ENCODE assay signal across 26 cellular contexts in genomic region chr2:106337963-106338515, GRCh38.
DNase-seq lines count a peak whose midpoint lies in the region; ATAC-seq, FAIRE-seq and TF ChIP-seq lines count a peak whose summit lies in the region.
"Had no signal": no experiment of that assay in that cellular context is flagged by ENCODE, and none has a peak within 500 bp of the region (broad histone marks: within the 10 kb centered on the region; RNA-seq: fewer than 3 reads in every experiment).

No MANE protein-coding gene starts in this region.

- H3K9me3 Mint-ChIP-seq in nephron progenitor cell: peaks cover 3% of the 10 kb centered on the region
- H3K9me3 Mint-ChIP-seq: CD4-positive, alpha-beta T cell had no signal

- FAIRE-seq in HepG2 (lab: Jason Lieb, UNC): no peak
- FAIRE-seq: A204.1, G401.6 had no signal

- ATAC-seq in HepG2 (peak; percentile 63), right lobe of liver (no peak), GM19351 (IDR thresholded peaks at IDR 0.05; ENCODE audit: unreplicated experiment) (no peak)
- ATAC-seq: Right ventricle myocardium inferior, SK-N-SH treated with all-trans-retinoic acid at 6 μM for 48 hours, T-cell had no signal

- H3K4me1 Mint-ChIP-seq in nephron progenitor cell: peaks cover 33% of the 10 kb centered on the region

- no TSS peak for BruUV-seq in HepG2 (replicated peaks; lab: Mats Ljungman, UMichigan)

- TF ChIP-seq POLR2A in HepG2 (IDR thresholded peaks at IDR 0.05; ENCODE audit: insufficient read depth in 1 of 2, low read depth in 2 of 2, low read length in 2 of 2) (no peak), right lobe of liver (IDR thresholded peaks at IDR 0.05) (no peak), testis (IDR thresholded peaks at IDR 0.05) (no peak)

- H3K4me3 ChIP-seq in HepG2 (replicated peaks in 1 of 3; ENCODE audit: insufficient read depth in 1 of 3, low read depth in 2 of 3, low read length in 3 of 3): no peak overlapping the region
- no peak overlapping the region for H3K4me3 ChIP-seq in right lobe of liver
- H3K4me3 ChIP-seq in WERI-Rb-1 (ENCODE audit: low read depth, low read length): no peak overlapping the region
- H3K4me3 ChIP-seq in testis: no peak overlapping the region
- H3K4me3 ChIP-seq: BLaER1 treated with 17β-estradiol and CSF1 and Interleukin-3, amounts not matched to agents 10 nM and 100 nM; GM23248; MG63; PC-9; SJCRH30 had no signal

- H4K20me1 ChIP-seq in HepG2 (ENCODE audit: insufficient read depth, low read length): no peaks in the 10 kb centered on the region
- H4K20me1 ChIP-seq: BLaER1 treated with 17β-estradiol and CSF1 and Interleukin-3, amounts not matched to agents 10 nM and 100 nM had no signal

- POLR2A ChIA-PET in HepG2 (lab: Yijun Ruan, JAX): no interaction called here

- TF ChIP-seq EP300 in HepG2 (IDR thresholded peaks at IDR 0.05; ENCODE audit: low read depth in 2 of 2, low read length in 2 of 2) (no peak), HepG2 (CRISPR knock-in tag; IDR thresholded peaks at IDR 0.05; ENCODE audit: borderline replicate concordance) (no peak)

- no peak overlapping the region for H3K4me3 Mint-ChIP-seq in nephron progenitor cell
- H3K4me3 Mint-ChIP-seq: CD4-positive, alpha-beta T cell; T-cell had no signal

- H3K9me3 ChIP-seq in HepG2 (ENCODE audit: low read length) (no peaks in the 10 kb centered on the region), right lobe of liver (no peaks in the 10 kb centered on the region), WERI-Rb-1 (ENCODE audit: severe bottlenecking) (peaks cover 6% of the 10 kb centered on the region), testis (no peaks in the 10 kb centered on the region)
- H3K9me3 ChIP-seq: MG63, SJCRH30 had no signal

- H3K27ac ChIP-seq in HepG2 (ENCODE audit: extremely low read length, insufficient read depth, low read length) (no peak overlapping the region), right lobe of liver (no peak overlapping the region), WERI-Rb-1 (peak overlapping the region; percentile 74), testis (peak overlapping the region; percentile 37 to 56)
- H3K27ac ChIP-seq: BLaER1 treated with 17β-estradiol and CSF1 and Interleukin-3, amounts not matched to agents 10 nM and 100 nM; GM23248; PC-9; SJCRH30 had no signal

- WGBS in HepG2 (ENCODE audit: low lambda C conversion rate): 19% methylated on average over 7 of the region's 7 CpGs
- 79% methylated on average over 5 of the region's 7 CpGs for WGBS in right lobe of liver (ENCODE audit: insufficient coverage, low coverage, low lambda C conversion rate, missing lambda C conversion rate)
- 80% methylated on average over 7 of the region's 7 CpGs for WGBS in testis, 2 donors

- H3K27me3 ChIP-seq in HepG2 (ENCODE audit: control insufficient read depth in 1 of 2, insufficient read depth in 2 of 2, low read length in 2 of 2): peaks cover 0 to 46% of the 10 kb centered on the region in 2 experiments; a peak in 3 of 5 replicates
- H3K27me3 ChIP-seq in right lobe of liver: no peaks in the 10 kb centered on the region
- H3K27me3 ChIP-seq in WERI-Rb-1 (ENCODE audit: insufficient read depth, low read depth, severe bottlenecking): no peaks in the 10 kb centered on the region
- H3K27me3 ChIP-seq in testis: no peaks in the 10 kb centered on the region
- H3K27me3 ChIP-seq: BLaER1 treated with 17β-estradiol and CSF1 and Interleukin-3, amounts not matched to agents 10 nM and 100 nM; MG63; SJCRH30 had no signal

- DNase-seq in HepG2 (ENCODE audit: low spot score) (no peak), right lobe of liver (no peak), WERI-Rb-1 (peak; percentile 45), nephron progenitor cell (no peak), testis (no peak), T-helper 2 cell (no peak), SKM-1 (lab: John Stamatoyannopoulos, UW; ENCODE audit: unreplicated experiment) (no peak)
- DNase-seq: CD4-positive, alpha-beta T cell; COR-L47; DMS53; GM23248; H7; IMR-90; KG1; MG63; NCI-H2107; NCI-H748 treated with DMSO at 0.1 percent for 48 hours; PC-9; SJCRH30; T-cell had no signal

- in situ Hi-C loops in HepG2 (cut with HindIII; ENCODE audit: extremely low pct_ligation_motif_present, low pct_unique_long_range_greater_than_20kb): no loop called here

- H3K4me1 ChIP-seq in HepG2 (ENCODE audit: insufficient read depth, low read length): peaks cover 28% of the 10 kb centered on the region
- H3K4me1 ChIP-seq in right lobe of liver: no peaks in the 10 kb centered on the region
- H3K4me1 ChIP-seq in testis: peaks cover 6% of the 10 kb centered on the region
- H3K4me1 ChIP-seq: BLaER1 treated with 17β-estradiol and CSF1 and Interleukin-3, amounts not matched to agents 10 nM and 100 nM; SJCRH30 had no signal

- no peak overlapping the region for H2AFZ ChIP-seq in HepG2 (ENCODE audit: low read length)
- H2AFZ ChIP-seq: GM23248, PC-9 had no signal

- H3K36me3 Mint-ChIP-seq in nephron progenitor cell (ENCODE audit: low read depth): no peaks in the 10 kb centered on the region
- H3K36me3 Mint-ChIP-seq: T-cell had no signal

- no peaks in the 10 kb centered on the region for H3K27me3 Mint-ChIP-seq in nephron progenitor cell (ENCODE audit: low read depth, poor library complexity)
- H3K27me3 Mint-ChIP-seq: CD4-positive, alpha-beta T cell; T-cell had no signal

- H3K9ac ChIP-seq in HepG2 (ENCODE audit: insufficient read depth, low read depth, low read length): no peak overlapping the region
- H3K9ac ChIP-seq: BLaER1 treated with 17β-estradiol and CSF1 and Interleukin-3, amounts not matched to agents 10 nM and 100 nM; GM23248 had no signal

- no peak for TF ChIP-seq CTCF in HepG2 (CRISPR knock-in tag; IDR thresholded peaks at IDR 0.05)
- no peak for TF ChIP-seq CTCF in right lobe of liver (IDR thresholded peaks at IDR 0.05)
- TF ChIP-seq CTCF in WERI-Rb-1 (IDR thresholded peaks at IDR 0.05; ENCODE audit: low read depth, low read length): no peak
- no peak for TF ChIP-seq CTCF in nephron progenitor cell (IDR thresholded peaks at IDR 0.05)
- no peak for TF ChIP-seq CTCF in testis (IDR thresholded peaks at IDR 0.05)

- TF ChIP-seq RAD21 in HepG2 (CRISPR knock-in tag; IDR thresholded peaks at IDR 0.05): no peak

- CTCF ChIA-PET in HepG2 (lab: Yijun Ruan, JAX; ENCODE audit: low intra/inter-chr PET ratio, low total read pairs): no interaction called here

- no peaks in the 10 kb centered on the region for H3K79me2 ChIP-seq in HepG2 (ENCODE audit: insufficient read depth, low read length)

- H3K27ac Mint-ChIP-seq in nephron progenitor cell: peak overlapping the region; percentile 5
- H3K27ac Mint-ChIP-seq: CD4-positive, alpha-beta T cell; T-cell had no signal

- intact Hi-C loops in HepG2 (cut with micrococcal nuclease; ENCODE audit: unreplicated experiment) (no loop called here), right lobe of liver (cut with DNase I) (no loop called here), testis (cut with DNase I; ENCODE audit: low total_unique reads) (no loop called here)

- peak overlapping the region; percentile 21; the same call in 1 of the 2 replicates for H3K4me2 ChIP-seq in HepG2 (ENCODE audit: low read depth, low read length)
- H3K4me2 ChIP-seq: BLaER1 treated with 17β-estradiol and CSF1 and Interleukin-3, amounts not matched to agents 10 nM and 100 nM; PC-9 had no signal

- H3K36me3 ChIP-seq in HepG2 (replicated peaks in 1 of 2; ENCODE audit: control insufficient read depth in 1 of 2, insufficient read depth in 2 of 2, low read length in 2 of 2) (no peaks in the 10 kb centered on the region), right lobe of liver (no peaks in the 10 kb centered on the region), WERI-Rb-1 (no peaks in the 10 kb centered on the region), testis (ENCODE audit: low read depth, missing control alignments) (no peaks in the 10 kb centered on the region)
- H3K36me3 ChIP-seq: BLaER1 treated with 17β-estradiol and CSF1 and Interleukin-3, amounts not matched to agents 10 nM and 100 nM; MG63; SJCRH30 had no signal

TF ChIP-seq in HepG2, 621 proteins besides CTCF, POLR2A, EP300 and RAD21 (continues in another document):
- TF ChIP-seq MTA1 (CRISPR knock-in tag; IDR thresholded peaks at IDR 0.05; ENCODE audit: borderline replicate concordance) (0 out of 2 replicates have a peak, but pooled peaks have one; percentile 36), SALL1 (CRISPR knock-in tag; IDR thresholded peaks at IDR 0.05) (peak; percentile 46; the same call in 1 of the 2 replicates), ZNF709 (CRISPR knock-in tag; IDR thresholded peaks at IDR 0.05) (no peak)
- TF ChIP-seq, protein P1, sequence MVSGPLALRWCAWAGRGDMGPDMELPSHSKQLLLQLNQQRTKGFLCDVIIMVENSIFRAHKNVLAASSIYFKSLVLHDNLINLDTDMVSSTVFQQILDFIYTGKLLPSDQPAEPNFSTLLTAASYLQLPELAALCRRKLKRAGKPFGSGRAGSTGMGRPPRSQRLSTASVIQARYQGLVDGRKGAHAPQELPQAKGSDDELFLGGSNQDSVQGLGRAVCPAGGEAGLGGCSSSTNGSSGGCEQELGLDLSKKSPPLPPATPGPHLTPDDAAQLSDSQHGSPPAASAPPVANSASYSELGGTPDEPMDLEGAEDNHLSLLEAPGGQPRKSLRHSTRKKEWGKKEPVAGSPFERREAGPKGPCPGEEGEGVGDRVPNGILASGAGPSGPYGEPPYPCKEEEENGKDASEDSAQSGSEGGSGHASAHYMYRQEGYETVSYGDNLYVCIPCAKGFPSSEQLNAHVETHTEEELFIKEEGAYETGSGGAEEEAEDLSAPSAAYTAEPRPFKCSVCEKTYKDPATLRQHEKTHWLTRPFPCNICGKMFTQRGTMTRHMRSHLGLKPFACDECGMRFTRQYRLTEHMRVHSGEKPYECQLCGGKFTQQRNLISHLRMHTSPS (CRISPR knock-in tag; IDR thresholded peaks at IDR 0.05; ENCODE audit: low read depth): peak; percentile 32; the same call in 1 of the 2 replicates

Comparison
In these comparisons a context has a peak if more than half of its experiments do, and no peak if none do; other contexts are left out.
1. H3K27ac ChIP-seq: peak in WERI-Rb-1 (single experiment) and testis (2 of 2); none in HepG2 (single experiment) and right lobe of liver (0 of 3).